Comparison of ENCODE assay signal across 13 cellular contexts in genomic region chr12:52872644-52873384, GRCh38. TPM values are rescaled to one million over a fixed set of nuclear protein-coding genes. Genes with fewer than 3 reads are reported as not detected.
DNase-seq lines count a peak whose midpoint lies in the region; ATAC-seq and TF ChIP-seq lines count a peak whose summit lies in the region.
"Had no signal": no experiment of that assay in that cellular context is flagged by ENCODE, and none has a peak within 500 bp of the region (broad histone marks: within the 10 kb centered on the region; RNA-seq: fewer than 3 reads in every experiment).

No MANE protein-coding gene starts in this region.

- no peaks in the 10 kb centered on the region for H3K36me3 Mint-ChIP-seq in CD4-positive, alpha-beta T cell (ENCODE audit: low read depth)
- H3K36me3 Mint-ChIP-seq in nephron (ENCODE audit: low read depth) = no peaks in the 10 kb centered on the region

- peaks cover 4 to 19% of the 10 kb centered on the region in 2 donors for H3K4me1 ChIP-seq in breast epithelium

- H3K4me3 ChIP-seq in breast epithelium = no peak overlapping the region

- intact Hi-C loops in CD4-positive, alpha-beta T cell (cut with DNase I, micrococcal nuclease) = loop anchor here in 1 of 2 experiments (10.0 kb wide), 1 partner anchor 188 kb away; the partner anchor contains the start of gene KRT1
- intact Hi-C loops in breast epithelium (cut with DNase I; ENCODE audit: low total_unique reads) = loop anchor here (5.0 to 10.0 kb wide), 2 partner anchors 508 to 726 kb away; partner anchors contain the start of gene KRT85

- peaks cover 39% of the 10 kb centered on the region for H3K4me1 Mint-ChIP-seq in CD4-positive, alpha-beta T cell (ENCODE audit: low read depth)
- peaks cover 37% of the 10 kb centered on the region for H3K4me1 Mint-ChIP-seq in nephron

- H3K4me3 Mint-ChIP-seq in CD4-positive, alpha-beta T cell = peak overlapping the region; percentile 77
- H3K4me3 Mint-ChIP-seq in nephron = peak overlapping the region; percentile 66 to 80 (median 76)

- peak overlapping the region; percentile 75 for H3K27ac Mint-ChIP-seq in CD4-positive, alpha-beta T cell
- peak overlapping the region; percentile 79 to 84 (median 79) for H3K27ac Mint-ChIP-seq in nephron

- CTCF ChIA-PET in CD4-positive, alpha-beta T cell (lab: Charles Lee) = interaction anchor here (0.8 to 1.8 kb wide), 3 partner anchors 12 to 545 kb away, joined by 3 to 8 read pairs (median 4); no protein-coding TSS in a partner anchor

- no peak for ATAC-seq in CD4-positive, alpha-beta T cell (ENCODE audit: poor library complexity)
- ATAC-seq in GM18517 (IDR thresholded peaks at IDR 0.05; ENCODE audit: unreplicated experiment) = no peak
- no peak for ATAC-seq in HG02840 (IDR thresholded peaks at IDR 0.05; ENCODE audit: low FRiP score, unreplicated experiment)

- peaks cover 10% of the 10 kb centered on the region for H3K27me3 Mint-ChIP-seq in CD4-positive, alpha-beta T cell
- peaks cover 33% of the 10 kb centered on the region for H3K27me3 Mint-ChIP-seq in nephron (ENCODE audit: low read depth)

- no peaks in the 10 kb centered on the region for H3K36me3 ChIP-seq in breast epithelium

- POLR2A ChIA-PET in CD4-positive, alpha-beta T cell (lab: Charles Lee) = interaction anchor here (2.3 kb wide), 1 partner anchor 287 kb away, joined by 9 read pairs; no protein-coding TSS in a partner anchor

- H3K27me3 ChIP-seq in CD4-positive, alpha-beta T cell (ENCODE audit: control insufficient read depth, insufficient read depth, low read length) = no peaks in the 10 kb centered on the region
- no peaks in the 10 kb centered on the region for H3K27me3 ChIP-seq in breast epithelium

- H3K27ac ChIP-seq in CD4-positive, alpha-beta T cell (ENCODE audit: low read depth, low read length) = no peak overlapping the region
- peak overlapping the region; percentile 95 to 98 for H3K27ac ChIP-seq in breast epithelium

- no peak for DNase-seq in CD4-positive, alpha-beta T cell
- peak; percentile 0 for DNase-seq in HT-29 (ENCODE audit: low spot score)
- DNase-seq in breast epithelium (ENCODE audit: low spot score in 2 of 2) = no peak
- no peak for DNase-seq in iPS-NIHi7 (ENCODE audit: extremely low spot score)
- no peak for DNase-seq in NCI-H1930 (lab: John Stamatoyannopoulos, UW)
- DNase-seq: DMS79 treated with DMSO at 0.1 percent for 48 hours, NCI-H524 treated with DMSO at 0.1 percent for 48 hours had no signal

- no peak for TF ChIP-seq POLR2A in breast epithelium (IDR thresholded peaks at IDR 0.05)

- no peak for TF ChIP-seq CTCF in CD4-positive, alpha-beta T cell (IDR thresholded peaks at IDR 0.05)
- no peak for TF ChIP-seq CTCF in breast epithelium (IDR thresholded peaks at IDR 0.05)
- no peak for TF ChIP-seq CTCF in nephron (IDR thresholded peaks at IDR 0.05; ENCODE audit: unreplicated experiment in 3 of 3)

- H3K9me3 ChIP-seq in CD4-positive, alpha-beta T cell (ENCODE audit: control insufficient read depth, low read length) = no peaks in the 10 kb centered on the region
- no peaks in the 10 kb centered on the region for H3K9me3 ChIP-seq in breast epithelium

- H3K9me3 Mint-ChIP-seq in CD4-positive, alpha-beta T cell = no peaks in the 10 kb centered on the region
- H3K9me3 Mint-ChIP-seq in nephron = no peaks in the 10 kb centered on the region

RNA-seq across cellular contexts. Expression of gene KRT78, which starts 24.0 kb away (rescaled TPM):
- not detected for total RNA-seq in CD4-positive, alpha-beta T cell
- not detected in 2 replicates for total RNA-seq in HT-29 (2014; rRNA removed; shearing (Covaris generic))
- 1 to 10 TPM in 1 of 3 donors, not detected in 2; 2.0 TPM for total RNA-seq in breast epithelium
- total RNA-seq: fibroblast of villous mesenchyme; LHCN-M2; T-helper 1 cell treated with Interleukin-12 subunit alpha and Interleukin-12 subunit beta and Interleukin-4 antibody, amounts not matched to agents 30 ng/mL and 1 ng/mL, for 36 hours had no signal

RNA-seq across cellular contexts. Expression of gene KRT8, which starts 32.1 kb away (rescaled TPM):
- under 1 TPM; 0.63 to 0.89 TPM for total RNA-seq in CD4-positive, alpha-beta T cell
- total RNA-seq in HT-29 (2014; rRNA removed; shearing (Covaris generic)) = 5,686 and 5,723 TPM in 2 replicates
- 100 to 1,000 TPM in 2 of 3 donors, 1 to 10 TPM in 1; 4.6 to 430 (median 153) TPM for total RNA-seq in breast epithelium
- total RNA-seq: LHCN-M2; T-helper 1 cell treated with Interleukin-12 subunit alpha and Interleukin-12 subunit beta and Interleukin-4 antibody, amounts not matched to agents 30 ng/mL and 1 ng/mL, for 36 hours had no signal

RNA-seq across cellular contexts. Expression of gene KRT79, which starts 38.7 kb away (rescaled TPM):
- total RNA-seq in CD4-positive, alpha-beta T cell = not detected
- total RNA-seq in HT-29 (2014; rRNA removed; shearing (Covaris generic)) = not detected in 2 replicates
- 1 to 10 TPM in 1 of 3 donors, under 1 TPM in 1, not detected in 1; 0.48 to 1.3 TPM for total RNA-seq in breast epithelium
- total RNA-seq: fibroblast of villous mesenchyme; LHCN-M2; T-helper 1 cell treated with Interleukin-12 subunit alpha and Interleukin-12 subunit beta and Interleukin-4 antibody, amounts not matched to agents 30 ng/mL and 1 ng/mL, for 36 hours had no signal

RNA-seq across cellular contexts. Expression of gene KRT4, which starts 58.9 kb away (rescaled TPM):
- not detected for total RNA-seq in CD4-positive, alpha-beta T cell
- 0.47 TPM in 1 of 2 replicates, not detected in the other for total RNA-seq in HT-29 (2014; rRNA removed; shearing (Covaris generic))
- total RNA-seq in breast epithelium = under 1 TPM in 1 of 3 donors, not detected in 2; 0.33 TPM
- total RNA-seq: fibroblast of villous mesenchyme; LHCN-M2; T-helper 1 cell treated with Interleukin-12 subunit alpha and Interleukin-12 subunit beta and Interleukin-4 antibody, amounts not matched to agents 30 ng/mL and 1 ng/mL, for 36 hours had no signal

Comparison
In these comparisons a context has a peak if more than half of its experiments do, and no peak if none do; other contexts are left out.
1. RNA of gene KRT8, which starts 32.1 kb away (total RNA-seq): 5,686 to 5,723 TPM in HT-29; 4.6 to 430 TPM in breast epithelium and 0.63 to 0.89 TPM in CD4-positive, alpha-beta T cell; every median in the first group is over 10 times any median in the second.